ENCODE assay signal across 30 cellular contexts in genomic region chr17:71866095-71866494, GRCh38.
"Had no signal": no experiment of that assay in that cellular context is flagged by ENCODE, and none has a peak within 500 bp of the region (broad histone marks: within the 10 kb centered on the region; RNA-seq: fewer than 3 reads in every experiment).

No MANE protein-coding gene starts in this region.

- H3K36me3 Mint-ChIP-seq: activated CD4-positive, alpha-beta memory T cell treated with anti-CD3 and anti-CD28 coated beads for 36 hours; activated naive CD4-positive, alpha-beta T cell treated with anti-CD3 and anti-CD28 coated beads, Interleukin-2, amount 10 ng/mL, durations not matched to agents 7 days and 5 days; activated naive CD8-positive, alpha-beta T cell treated with anti-CD3 and anti-CD28 coated beads, Interleukin-2, amount 10 ng/mL, durations not matched to agents 7 days and 5 days; brain; memory B cell; natural killer cell; neural progenitor cell had no signal

- H3K4me3 Mint-ChIP-seq: activated CD4-positive, alpha-beta memory T cell treated with anti-CD3 and anti-CD28 coated beads for 36 hours; activated CD4-positive, alpha-beta T cell treated with anti-CD3 and anti-CD28 coated beads, Interleukin-2, amount 10 ng/mL, durations not matched to agents 24 days and 14 days; activated naive CD4-positive, alpha-beta T cell treated with anti-CD3 and anti-CD28 coated beads, Interleukin-2, amount 10 ng/mL, durations not matched to agents 7 days and 5 days; activated naive CD8-positive, alpha-beta T cell treated with anti-CD3 and anti-CD28 coated beads, Interleukin-2, amount 10 ng/mL, durations not matched to agents 7 days and 5 days; activated T-helper 1 cell treated with anti-CD3 and anti-CD28 coated beads, Interleukin-12 subunit alpha, Interleukin-12 subunit beta, Interleukin-2, Interleukin-4 antibody, amounts not matched to agents 30 ng/mL and 10 ng/mL and 1 ng/mL, durations not matched to agents 14 hours and 24 hours and 36 hours; brain; memory B cell; natural killer cell; neural progenitor cell had no signal

- H3K4me3 ChIP-seq: ascending aorta, cardiac muscle cell, colonic mucosa, esophagus squamous epithelium, heart right ventricle, neural progenitor cell, tibial nerve had no signal

- H3K9me3 ChIP-seq: ascending aorta, colonic mucosa, esophagus squamous epithelium, heart right ventricle, tibial nerve had no signal

- H2AFZ ChIP-seq: neural progenitor cell had no signal

- H3K4me1 ChIP-seq: ascending aorta, esophagus squamous epithelium, heart right ventricle had no signal

- H3K27ac ChIP-seq: ascending aorta, cardiac muscle cell, colonic mucosa, epithelial cell of prostate, esophagus squamous epithelium, heart right ventricle, neural progenitor cell, tibial nerve had no signal

- H3K9ac ChIP-seq: neural progenitor cell had no signal

- ATAC-seq: heart right ventricle, natural killer cell, right cardiac atrium had no signal

- H3K4me2 ChIP-seq: neural progenitor cell had no signal

- H3K27me3 ChIP-seq: ascending aorta, cardiac muscle cell, colonic mucosa, esophagus squamous epithelium, heart right ventricle, neural progenitor cell, tibial nerve had no signal

- H3K9me3 Mint-ChIP-seq: activated CD4-positive, alpha-beta memory T cell treated with anti-CD3 and anti-CD28 coated beads for 36 hours; neural progenitor cell had no signal

- H3K27me3 Mint-ChIP-seq: activated CD4-positive, alpha-beta memory T cell treated with anti-CD3 and anti-CD28 coated beads for 36 hours; activated CD4-positive, alpha-beta T cell treated with anti-CD3 and anti-CD28 coated beads, Interleukin-2, amount 10 ng/mL, durations not matched to agents 24 days and 14 days; activated naive CD4-positive, alpha-beta T cell treated with anti-CD3 and anti-CD28 coated beads, Interleukin-2, amount 10 ng/mL, durations not matched to agents 7 days and 5 days; activated naive CD8-positive, alpha-beta T cell treated with anti-CD3 and anti-CD28 coated beads, Interleukin-2, amount 10 ng/mL, durations not matched to agents 7 days and 5 days; brain; memory B cell had no signal

- H3K4me1 Mint-ChIP-seq: activated CD4-positive, alpha-beta T cell treated with anti-CD3 and anti-CD28 coated beads, Interleukin-2, amount 10 ng/mL, durations not matched to agents 24 days and 14 days; activated naive CD4-positive, alpha-beta T cell treated with anti-CD3 and anti-CD28 coated beads, Interleukin-2, amount 10 ng/mL, durations not matched to agents 7 days and 5 days; activated naive CD8-positive, alpha-beta T cell treated with anti-CD3 and anti-CD28 coated beads, Interleukin-2, amount 10 ng/mL, durations not matched to agents 7 days and 5 days; memory B cell; natural killer cell had no signal

- FAIRE-seq: endometrium had no signal

- H3K36me3 ChIP-seq: ascending aorta, cardiac muscle cell, colonic mucosa, esophagus squamous epithelium, heart right ventricle, neural progenitor cell, tibial nerve had no signal

- H3K27ac Mint-ChIP-seq: activated CD4-positive, alpha-beta memory T cell treated with anti-CD3 and anti-CD28 coated beads for 36 hours; activated CD4-positive, alpha-beta T cell treated with anti-CD3 and anti-CD28 coated beads, Interleukin-2, amount 10 ng/mL, durations not matched to agents 24 days and 14 days; activated naive CD4-positive, alpha-beta T cell treated with anti-CD3 and anti-CD28 coated beads, Interleukin-2, amount 10 ng/mL, durations not matched to agents 7 days and 5 days; activated naive CD8-positive, alpha-beta T cell treated with anti-CD3 and anti-CD28 coated beads, Interleukin-2, amount 10 ng/mL, durations not matched to agents 7 days and 5 days; activated T-helper 1 cell treated with anti-CD3 and anti-CD28 coated beads, Interleukin-12 subunit alpha, Interleukin-12 subunit beta, Interleukin-2, Interleukin-4 antibody, amounts not matched to agents 30 ng/mL and 10 ng/mL and 1 ng/mL, durations not matched to agents 14 hours and 24 hours and 36 hours; brain; memory B cell; natural killer cell; neural progenitor cell had no signal

- DNase-seq: activated CD4-positive, alpha-beta memory T cell treated with anti-CD3 and anti-CD28 coated beads for 36 hours; activated CD4-positive, alpha-beta T cell treated with anti-CD3 and anti-CD28 coated beads, Interleukin-2, amount 10 ng/mL, durations not matched to agents 24 days and 14 days; activated CD4-positive, CD25-positive, alpha-beta regulatory T cell treated with anti-CD3 and anti-CD28 coated beads, Interleukin-2, amount 50 U/mL, for 72 hours; activated CD8-positive, alpha-beta memory T cell treated with anti-CD3 and anti-CD28 coated beads, Interleukin-2, amount 50 U/mL, for 4 hours; activated effector memory CD4-positive, alpha-beta T cell treated with anti-CD3 and anti-CD28 coated beads, Interleukin-2, amount 50 U/mL, for 16 hours; activated naive CD4-positive, alpha-beta T cell treated with anti-CD3 and anti-CD28 coated beads, Interleukin-2, amount 10 ng/mL, durations not matched to agents 7 days and 5 days; activated naive CD8-positive, alpha-beta T cell treated with anti-CD3 and anti-CD28 coated beads, Interleukin-2, amount 10 ng/mL, durations not matched to agents 7 days and 5 days; activated T-cell treated with anti-CD3 and anti-CD28 coated beads, Interleukin-2, amount 50 U/mL, for 1 hour; cerebellar nuclear complex; colonic mucosa; effector CD8-positive, alpha-beta T cell; esophagus squamous epithelium; foreskin melanocyte; heart right ventricle; natural killer cell; occipital lobe; right cardiac atrium; stimulated activated CD4-positive, alpha-beta T cell treated with anti-CD3 and anti-CD28 coated beads, Interleukin-15, amount 100 ng/mL, for 24 hours; stimulated activated CD4-positive, alpha-beta T cell treated with anti-CD3 and anti-CD28 coated beads, Interleukin-2, amount 100 ng/mL, for 24 hours; stimulated activated naive CD4-positive, alpha-beta T cell; T1000 had no signal
